Comparison of ENCODE assay signal across 1 cellular context in the genomic region with DNA sequence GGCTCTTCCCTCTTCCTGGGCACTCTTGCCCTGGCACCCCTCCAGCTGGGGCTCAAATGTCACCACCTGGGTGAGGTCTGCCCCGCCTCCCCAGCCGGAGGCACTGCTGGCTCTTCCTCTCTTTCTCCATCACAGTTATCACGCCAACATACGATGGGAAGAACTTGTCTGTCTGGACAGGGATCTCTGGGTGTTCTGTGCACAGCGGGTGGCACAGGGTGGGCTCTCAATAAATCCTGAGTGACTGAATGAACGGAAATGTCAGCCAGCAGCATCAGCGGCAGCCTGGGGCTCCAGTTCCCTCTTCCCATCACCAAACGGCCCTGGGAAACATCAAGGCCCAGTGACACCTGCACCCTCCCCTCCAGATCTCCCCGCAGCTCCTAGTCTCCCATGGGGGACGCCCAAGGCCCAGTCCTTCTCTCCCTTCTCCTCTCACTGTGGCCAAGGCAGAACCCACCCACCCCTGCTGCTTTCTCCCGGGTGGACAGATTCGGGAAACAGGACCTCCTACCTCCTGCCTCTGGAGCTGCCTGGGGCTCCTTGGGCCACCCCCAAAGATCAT.
TF ChIP-seq lines count a peak whose summit lies in the region.

No MANE protein-coding gene starts in this region.

TF ChIP-seq in HepG2, 621 proteins besides CTCF, POLR2A, EP300 and RAD21 (continues in another document):
- no peak for TF ChIP-seq NAIF1 (CRISPR knock-in tag; IDR thresholded peaks at IDR 0.05; ENCODE audit: borderline replicate concordance)
- TF ChIP-seq THAP11 (CRISPR knock-in tag; IDR thresholded peaks at IDR 0.05) = no peak
- no peak for TF ChIP-seq KDM3A (CRISPR knock-in tag; IDR thresholded peaks at IDR 0.05; ENCODE audit: low read depth)
- TF ChIP-seq ZNF510 (CRISPR knock-in tag; IDR thresholded peaks at IDR 0.05; ENCODE audit: low read depth) = no peak
- TF ChIP-seq KLF6 (CRISPR knock-in tag; IDR thresholded peaks at IDR 0.05) = no peak
- TF ChIP-seq ZFP90 (CRISPR knock-in tag; IDR thresholded peaks at IDR 0.05; ENCODE audit: borderline replicate concordance) = 0 out of 2 replicates have a peak, but pooled peaks have one; percentile 36
- no peak for TF ChIP-seq ZBTB44 (CRISPR knock-in tag; IDR thresholded peaks at IDR 0.05)
- TF ChIP-seq TCF7 (IDR thresholded peaks at IDR 0.05; ENCODE audit: low read depth) = no peak
- no peak for TF ChIP-seq ZFX (CRISPR knock-in tag; IDR thresholded peaks at IDR 0.05; ENCODE audit: low read depth)
- TF ChIP-seq ZNF225 (CRISPR knock-in tag; IDR thresholded peaks at IDR 0.05) = no peak
- TF ChIP-seq, protein P1, sequence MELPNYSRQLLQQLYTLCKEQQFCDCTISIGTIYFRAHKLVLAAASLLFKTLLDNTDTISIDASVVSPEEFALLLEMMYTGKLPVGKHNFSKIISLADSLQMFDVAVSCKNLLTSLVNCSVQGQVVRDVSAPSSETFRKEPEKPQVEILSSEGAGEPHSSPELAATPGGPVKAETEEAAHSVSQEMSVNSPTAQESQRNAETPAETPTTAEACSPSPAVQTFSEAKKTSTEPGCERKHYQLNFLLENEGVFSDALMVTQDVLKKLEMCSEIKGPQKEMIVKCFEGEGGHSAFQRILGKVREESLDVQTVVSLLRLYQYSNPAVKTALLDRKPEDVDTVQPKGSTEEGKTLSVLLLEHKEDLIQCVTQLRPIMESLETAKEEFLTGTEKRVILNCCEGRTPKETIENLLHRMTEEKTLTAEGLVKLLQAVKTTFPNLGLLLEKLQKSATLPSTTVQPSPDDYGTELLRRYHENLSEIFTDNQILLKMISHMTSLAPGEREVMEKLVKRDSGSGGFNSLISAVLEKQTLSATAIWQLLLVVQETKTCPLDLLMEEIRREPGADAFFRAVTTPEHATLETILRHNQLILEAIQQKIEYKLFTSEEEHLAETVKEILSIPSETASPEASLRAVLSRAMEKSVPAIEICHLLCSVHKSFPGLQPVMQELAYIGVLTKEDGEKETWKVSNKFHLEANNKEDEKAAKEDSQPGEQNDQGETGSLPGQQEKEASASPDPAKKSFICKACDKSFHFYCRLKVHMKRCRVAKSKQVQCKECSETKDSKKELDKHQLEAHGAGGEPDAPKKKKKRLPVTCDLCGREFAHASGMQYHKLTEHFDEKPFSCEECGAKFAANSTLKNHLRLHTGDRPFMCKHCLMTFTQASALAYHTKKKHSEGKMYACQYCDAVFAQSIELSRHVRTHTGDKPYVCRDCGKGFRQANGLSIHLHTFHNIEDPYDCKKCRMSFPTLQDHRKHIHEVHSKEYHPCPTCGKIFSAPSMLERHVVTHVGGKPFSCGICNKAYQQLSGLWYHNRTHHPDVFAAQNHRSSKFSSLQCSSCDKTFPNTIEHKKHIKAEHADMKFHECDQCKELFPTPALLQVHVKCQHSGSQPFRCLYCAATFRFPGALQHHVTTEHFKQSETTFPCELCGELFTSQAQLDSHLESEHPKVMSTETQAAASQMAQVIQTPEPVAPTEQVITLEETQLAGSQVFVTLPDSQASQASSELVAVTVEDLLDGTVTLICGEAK (IDR thresholded peaks at IDR 0.05) = no peak
- TF ChIP-seq, protein P1 (CRISPR knock-in tag; IDR thresholded peaks at IDR 0.05) = no peak
- no peak for TF ChIP-seq LCORL (IDR thresholded peaks at IDR 0.05)
- no peak for TF ChIP-seq LCORL (CRISPR knock-in tag; IDR thresholded peaks at IDR 0.05)
- 0 out of 2 replicates have a peak, but pooled peaks have one; percentile 9 for TF ChIP-seq ZNF292 (CRISPR knock-in tag; IDR thresholded peaks at IDR 0.05; ENCODE audit: borderline replicate concordance, low read depth)
- TF ChIP-seq MZF1 (CRISPR knock-in tag; IDR thresholded peaks at IDR 0.05; ENCODE audit: borderline replicate concordance) = 0 out of 2 replicates have a peak, but pooled peaks have one; percentile 6
- TF ChIP-seq NKX3-1 (CRISPR knock-in tag; IDR thresholded peaks at IDR 0.05) = no peak
- TF ChIP-seq, protein P2, sequence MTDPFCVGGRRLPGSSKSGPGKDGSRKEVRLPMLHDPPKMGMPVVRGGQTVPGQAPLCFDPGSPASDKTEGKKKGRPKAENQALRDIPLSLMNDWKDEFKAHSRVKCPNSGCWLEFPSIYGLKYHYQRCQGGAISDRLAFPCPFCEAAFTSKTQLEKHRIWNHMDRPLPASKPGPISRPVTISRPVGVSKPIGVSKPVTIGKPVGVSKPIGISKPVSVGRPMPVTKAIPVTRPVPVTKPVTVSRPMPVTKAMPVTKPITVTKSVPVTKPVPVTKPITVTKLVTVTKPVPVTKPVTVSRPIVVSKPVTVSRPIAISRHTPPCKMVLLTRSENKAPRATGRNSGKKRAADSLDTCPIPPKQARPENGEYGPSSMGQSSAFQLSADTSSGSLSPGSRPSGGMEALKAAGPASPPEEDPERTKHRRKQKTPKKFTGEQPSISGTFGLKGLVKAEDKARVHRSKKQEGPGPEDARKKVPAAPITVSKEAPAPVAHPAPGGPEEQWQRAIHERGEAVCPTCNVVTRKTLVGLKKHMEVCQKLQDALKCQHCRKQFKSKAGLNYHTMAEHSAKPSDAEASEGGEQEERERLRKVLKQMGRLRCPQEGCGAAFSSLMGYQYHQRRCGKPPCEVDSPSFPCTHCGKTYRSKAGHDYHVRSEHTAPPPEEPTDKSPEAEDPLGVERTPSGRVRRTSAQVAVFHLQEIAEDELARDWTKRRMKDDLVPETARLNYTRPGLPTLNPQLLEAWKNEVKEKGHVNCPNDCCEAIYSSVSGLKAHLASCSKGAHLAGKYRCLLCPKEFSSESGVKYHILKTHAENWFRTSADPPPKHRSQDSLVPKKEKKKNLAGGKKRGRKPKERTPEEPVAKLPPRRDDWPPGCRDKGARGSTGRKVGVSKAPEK (CRISPR knock-in tag; IDR thresholded peaks at IDR 0.05; ENCODE audit: borderline replicate concordance) = 0 out of 2 replicates have a peak, but pooled peaks have one; percentile 32
- no peak; the same call in 1 of the 2 replicates for TF ChIP-seq HDAC1 (CRISPR knock-in tag; IDR thresholded peaks at IDR 0.05)
- TF ChIP-seq FOXK2 (IDR thresholded peaks at IDR 0.05) = no peak
- no peak for TF ChIP-seq KLF16 (CRISPR knock-in tag; IDR thresholded peaks at IDR 0.05)
- TF ChIP-seq THAP7 (CRISPR knock-in tag; IDR thresholded peaks at IDR 0.05) = no peak
- no peak for TF ChIP-seq ZNF326 (CRISPR knock-in tag; IDR thresholded peaks at IDR 0.05; ENCODE audit: borderline replicate concordance)
- no peak for TF ChIP-seq FOXJ3 (CRISPR knock-in tag; IDR thresholded peaks at IDR 0.05; ENCODE audit: borderline replicate concordance)
- 0 out of 2 replicates have a peak, but pooled peaks have one; percentile 24 for TF ChIP-seq RFXAP (CRISPR knock-in tag; IDR thresholded peaks at IDR 0.05; ENCODE audit: borderline replicate concordance)
- TF ChIP-seq, protein P3, sequence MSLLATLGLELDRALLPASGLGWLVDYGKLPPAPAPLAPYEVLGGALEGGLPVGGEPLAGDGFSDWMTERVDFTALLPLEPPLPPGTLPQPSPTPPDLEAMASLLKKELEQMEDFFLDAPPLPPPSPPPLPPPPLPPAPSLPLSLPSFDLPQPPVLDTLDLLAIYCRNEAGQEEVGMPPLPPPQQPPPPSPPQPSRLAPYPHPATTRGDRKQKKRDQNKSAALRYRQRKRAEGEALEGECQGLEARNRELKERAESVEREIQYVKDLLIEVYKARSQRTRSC (CRISPR knock-in tag; IDR thresholded peaks at IDR 0.05; ENCODE audit: low read depth) = no peak
- no peak for TF ChIP-seq GATA4 (IDR thresholded peaks at IDR 0.05; ENCODE audit: borderline replicate concordance, low read depth)
- no peak for TF ChIP-seq HNF1B (CRISPR knock-in tag; IDR thresholded peaks at IDR 0.05)
- no peak for TF ChIP-seq ZNF263 (CRISPR knock-in tag; IDR thresholded peaks at IDR 0.05)
- no peak; the same call in 1 of the 2 replicates for TF ChIP-seq BRD4 (CRISPR knock-in tag; IDR thresholded peaks at IDR 0.05)
- 0 out of 2 replicates have a peak, but pooled peaks have one; percentile 15 for TF ChIP-seq ZBTB20 (CRISPR knock-in tag; IDR thresholded peaks at IDR 0.05; ENCODE audit: borderline replicate concordance, low read depth)
- TF ChIP-seq, protein P4, sequence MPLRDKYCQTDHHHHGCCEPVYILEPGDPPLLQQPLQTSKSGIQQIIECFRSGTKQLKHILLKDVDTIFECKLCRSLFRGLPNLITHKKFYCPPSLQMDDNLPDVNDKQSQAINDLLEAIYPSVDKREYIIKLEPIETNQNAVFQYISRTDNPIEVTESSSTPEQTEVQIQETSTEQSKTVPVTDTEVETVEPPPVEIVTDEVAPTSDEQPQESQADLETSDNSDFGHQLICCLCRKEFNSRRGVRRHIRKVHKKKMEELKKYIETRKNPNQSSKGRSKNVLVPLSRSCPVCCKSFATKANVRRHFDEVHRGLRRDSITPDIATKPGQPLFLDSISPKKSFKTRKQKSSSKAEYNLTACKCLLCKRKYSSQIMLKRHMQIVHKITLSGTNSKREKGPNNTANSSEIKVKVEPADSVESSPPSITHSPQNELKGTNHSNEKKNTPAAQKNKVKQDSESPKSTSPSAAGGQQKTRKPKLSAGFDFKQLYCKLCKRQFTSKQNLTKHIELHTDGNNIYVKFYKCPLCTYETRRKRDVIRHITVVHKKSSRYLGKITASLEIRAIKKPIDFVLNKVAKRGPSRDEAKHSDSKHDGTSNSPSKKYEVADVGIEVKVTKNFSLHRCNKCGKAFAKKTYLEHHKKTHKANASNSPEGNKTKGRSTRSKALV (CRISPR knock-in tag; IDR thresholded peaks at IDR 0.05) = no peak
- no peak for TF ChIP-seq NCOA1 (CRISPR knock-in tag; IDR thresholded peaks at IDR 0.05)
- TF ChIP-seq SAFB2 (CRISPR knock-in tag; IDR thresholded peaks at IDR 0.05; ENCODE audit: borderline replicate concordance, low read depth) = no peak
- no peak for TF ChIP-seq KLF9 (CRISPR knock-in tag; IDR thresholded peaks at IDR 0.05; ENCODE audit: low read depth)
- no peak for TF ChIP-seq HOXA5 (CRISPR knock-in tag; IDR thresholded peaks at IDR 0.05)
- TF ChIP-seq FOXP1 (IDR thresholded peaks at IDR 0.05) = no peak
- no peak for TF ChIP-seq FOXP1 (CRISPR knock-in tag; IDR thresholded peaks at IDR 0.05)
- 0 out of 2 replicates have a peak, but pooled peaks have one; percentile 14 for TF ChIP-seq MXD1 (CRISPR knock-in tag; IDR thresholded peaks at IDR 0.05)
- no peak for TF ChIP-seq HOXD1 (CRISPR knock-in tag; IDR thresholded peaks at IDR 0.05)
- no peak for TF ChIP-seq ZNF563 (CRISPR knock-in tag; IDR thresholded peaks at IDR 0.05)
- no peak for TF ChIP-seq PAX8 (CRISPR knock-in tag; IDR thresholded peaks at IDR 0.05; ENCODE audit: borderline replicate concordance)
